Comparison of ENCODE assay signal across 8 cellular contexts in genomic region chr11:61336171-61336935, GRCh38. TPM values are rescaled to one million over a fixed set of nuclear protein-coding genes. Genes with fewer than 3 reads are reported as not detected.
DNase-seq lines count a peak whose midpoint lies in the region; ATAC-seq and TF ChIP-seq lines count a peak whose summit lies in the region.

No MANE protein-coding gene starts in this region.

- BruUV-seq in HCT116 (replicated peaks; lab: Mats Ljungman, UMichigan) = no TSS peak

- TF ChIP-seq RAD21 in HCT116 (IDR thresholded peaks at IDR 0.05; ENCODE audit: low read depth) = peak; percentile 90

- H3K27ac Mint-ChIP-seq in activated naive CD4-positive, alpha-beta T cell treated with anti-CD3 and anti-CD28 coated beads for 36 hours = peak overlapping the region; percentile 90

- ATAC-seq in HCT116 = peak; percentile 72

- no peaks in the 10 kb centered on the region for H3K9me3 Mint-ChIP-seq in activated naive CD4-positive, alpha-beta T cell treated with anti-CD3 and anti-CD28 coated beads for 36 hours

- intact Hi-C loops in HCT116 (cut with micrococcal nuclease) = loop anchor here (1.0 to 5.0 kb wide), 2 partner anchors 49 to 291 kb away; no protein-coding TSS in a partner anchor
- intact Hi-C loops in activated naive CD4-positive, alpha-beta T cell treated with anti-CD3 and anti-CD28 coated beads for 36 hours (cut with micrococcal nuclease) = loop anchor here (1.0 to 10.0 kb wide), 7 partner anchors 49 to 312 kb away; partner anchors contain the start of gene TMEM216

- RAD21 ChIA-PET in HCT116 (lab: Charles Lee; ENCODE audit: low non-redundant PET in 1 of 2, low total read pairs in 2 of 2, uncharacterized antibody in 2 of 2, unreplicated experiment in 2 of 2) = interaction anchor here (0.6 to 1.7 kb wide), 3 partner anchors 14 to 49 kb away, joined by 3 to 15 read pairs (median 14); no protein-coding TSS in a partner anchor

- DNase-seq in DMS79 treated with DMSO at 0.1 percent for 48 hours (lab: John Stamatoyannopoulos, UW) = peak; percentile 60
- DNase-seq in HCT116 (ENCODE audit: low read depth, low spot score) = peak; percentile 59
- peak; percentile 64 for DNase-seq in NCI-H1048 (lab: John Stamatoyannopoulos, UW)
- DNase-seq in SK-N-MC (ENCODE audit: low read depth, low spot score) = no peak
- peak; percentile 86 for DNase-seq in activated naive CD4-positive, alpha-beta T cell treated with anti-CD3 and anti-CD28 coated beads for 36 hours
- peak; percentile 88 for DNase-seq in germinal center (ENCODE audit: low spot score)
- DNase-seq in osteoblast (ENCODE audit: insufficient read length, low spot score, missing footprints) = peak; percentile 98

- no peak overlapping the region for H3K4me3 Mint-ChIP-seq in activated naive CD4-positive, alpha-beta T cell treated with anti-CD3 and anti-CD28 coated beads for 36 hours

- H3K27me3 ChIP-seq in HCT116 (ENCODE audit: insufficient read depth, low read length) (no peaks in the 10 kb centered on the region), osteoblast (ENCODE audit: insufficient read depth, low read length) (no peaks in the 10 kb centered on the region), thymus (ENCODE audit: control insufficient read depth, insufficient read depth) (no peaks in the 10 kb centered on the region)

- H3K9me3 ChIP-seq in HCT116 (ENCODE audit: control insufficient read depth in 1 of 2, insufficient read depth in 1 of 2, low read depth in 1 of 2, low read length in 2 of 2) = no peaks in the 10 kb centered on the region
- H3K9me3 ChIP-seq in SK-N-MC (ENCODE audit: low read depth, low read length) = no peaks in the 10 kb centered on the region
- H3K9me3 ChIP-seq in osteoblast (ENCODE audit: low read depth, low read length) = no peaks in the 10 kb centered on the region
- no peaks in the 10 kb centered on the region for H3K9me3 ChIP-seq in thymus (ENCODE audit: control insufficient read depth)

- H3K9ac ChIP-seq in HCT116 (ENCODE audit: low read length) (peak overlapping the region; percentile 56), SK-N-MC (ENCODE audit: insufficient read length) (peak overlapping the region; percentile 16)

- POLR2A ChIA-PET in HCT116 (lab: Charles Lee) = interaction anchor here (0.6 to 2.0 kb wide), 8 partner anchors 8 to 93 kb away, joined by 3 to 45 read pairs (median 4); partner anchors contain the start of genes CPSF7, CYB561A3, SDHAF2 and TMEM138

- H3K27ac ChIP-seq in HCT116 (ENCODE audit: low read depth, low read length) (peak overlapping the region; percentile 92), SK-N-MC (no peak overlapping the region), osteoblast (ENCODE audit: low read depth, low read length) (peak overlapping the region; percentile 43), thymus (ENCODE audit: low read depth) (peak overlapping the region; percentile 92)

- H3K4me3 ChIP-seq in HCT116 (replicated peaks in 1 of 2; ENCODE audit: low read depth in 1 of 2, low read length in 2 of 2) (no peak overlapping the region), SK-N-MC (no peak overlapping the region), osteoblast (ENCODE audit: insufficient read depth, low read length) (no peak overlapping the region), thymus (ENCODE audit: low read length) (no peak overlapping the region)

- CTCF ChIA-PET in HCT116 (lab: Charles Lee) = interaction anchor here (0.6 to 4.6 kb wide), 23 partner anchors 9 to 561 kb away, joined by 3 to 120 read pairs (median 4); partner anchors contain the start of genes CYB561A3, TMEM138 and TMEM216
- CTCF ChIA-PET in activated naive CD4-positive, alpha-beta T cell treated with anti-CD3 and anti-CD28 coated beads for 36 hours (lab: Charles Lee) = interaction anchor here (0.6 to 9.2 kb wide), 40 partner anchors 9 to 592 kb away, joined by 3 to 243 read pairs (median 4); partner anchors contain the start of genes CPSF7, CYB561A3, LRRC10B and SDHAF2

- peaks cover 3 to 5% of the 10 kb centered on the region in 2 experiments; a peak in 1 of 4 replicates for H3K36me3 ChIP-seq in HCT116 (ENCODE audit: control insufficient read depth in 1 of 2, insufficient read depth in 2 of 2, low read length in 2 of 2)
- H3K36me3 ChIP-seq in SK-N-MC (ENCODE audit: insufficient read depth, low read length) = no peaks in the 10 kb centered on the region; the same call in 1 of the 2 replicates
- peaks cover 4% of the 10 kb centered on the region for H3K36me3 ChIP-seq in osteoblast (ENCODE audit: insufficient read depth, low read length)
- H3K36me3 ChIP-seq in thymus (ENCODE audit: control insufficient read depth, insufficient read depth) = no peaks in the 10 kb centered on the region

- WGBS in thymus = 37% methylated on average over 8 of the region's 8 CpGs

- H3K36me3 Mint-ChIP-seq in activated naive CD4-positive, alpha-beta T cell treated with anti-CD3 and anti-CD28 coated beads for 36 hours (ENCODE audit: low read depth) = peaks cover 29% of the 10 kb centered on the region

- H3K4me2 ChIP-seq in HCT116 (ENCODE audit: low read length) = peak overlapping the region; percentile 59
- H3K4me2 ChIP-seq in osteoblast (ENCODE audit: insufficient read depth, low read length) = no peak overlapping the region

- no peaks in the 10 kb centered on the region for H3K9me2 ChIP-seq in HCT116 (ENCODE audit: insufficient read depth)

- H3K79me2 ChIP-seq in HCT116 (ENCODE audit: insufficient read depth, low read length) = peaks cover 40% of the 10 kb centered on the region
- peaks cover 20% of the 10 kb centered on the region for H3K79me2 ChIP-seq in osteoblast (ENCODE audit: insufficient read depth, low read length)

- TF ChIP-seq CTCF in HCT116 (IDR thresholded peaks at IDR 0.05 in 2 of 3, conservative IDR thresholded peaks at IDR 0.05 in 1 of 3; ENCODE audit: borderline replicate concordance in 1 of 3, insufficient read depth in 1 of 3, low read depth in 2 of 3, low read length in 2 of 3) = peak; percentile 88 to 97 (median 96)
- TF ChIP-seq CTCF in osteoblast (IDR thresholded peaks at IDR 0.05; ENCODE audit: extremely low read depth, low read depth, low read length) = peak; percentile 98

- H2AFZ ChIP-seq in HCT116 (ENCODE audit: low read depth, low read length, poor library complexity, severe bottlenecking) (peak overlapping the region; percentile 67), osteoblast (ENCODE audit: low read length) (peak overlapping the region; percentile 74)

- no peaks in the 10 kb centered on the region for H3K27me3 Mint-ChIP-seq in activated naive CD4-positive, alpha-beta T cell treated with anti-CD3 and anti-CD28 coated beads for 36 hours (ENCODE audit: low read depth)

- no peak for TF ChIP-seq POLR2A in HCT116 (IDR thresholded peaks at IDR 0.05; ENCODE audit: borderline replicate concordance, extremely low read depth, insufficient read depth, insufficient read length)

- H3K4me1 ChIP-seq in HCT116 (ENCODE audit: control insufficient read depth in 1 of 2, insufficient read depth in 2 of 2, low read length in 2 of 2) = peaks cover 26 to 41% of the 10 kb centered on the region in 2 experiments
- peaks cover 30% of the 10 kb centered on the region for H3K4me1 ChIP-seq in osteoblast (ENCODE audit: insufficient read depth, low read length)
- H3K4me1 ChIP-seq in thymus (ENCODE audit: control insufficient read depth, insufficient read depth, low read length) = peaks cover 11% of the 10 kb centered on the region

- peaks cover 47% of the 10 kb centered on the region for H3K4me1 Mint-ChIP-seq in activated naive CD4-positive, alpha-beta T cell treated with anti-CD3 and anti-CD28 coated beads for 36 hours (ENCODE audit: low read depth)

- H4K20me1 ChIP-seq in HCT116 (ENCODE audit: insufficient read depth) = no peaks in the 10 kb centered on the region
- peaks cover 9% of the 10 kb centered on the region for H4K20me1 ChIP-seq in osteoblast (ENCODE audit: insufficient read depth, low read length)

TF ChIP-seq in HCT116, 20 proteins besides CTCF, POLR2A, EP300 and RAD21:
- TF ChIP-seq SRF (IDR thresholded peaks at IDR 0.05; ENCODE audit: low read depth) = no peak
- TF ChIP-seq POLR2AphosphoS5 (IDR thresholded peaks at IDR 0.05; ENCODE audit: low read depth, low read length) = peak; percentile 49; the same call in 1 of the 2 replicates
TF ChIP-seq in HCT116: peak in this region for 1.

RNA-seq across cellular contexts. Expression of gene TKFC, which starts 3.3 kb away (rescaled TPM):
- total RNA-seq in HCT116 (2021; ENCODE audit: unreplicated experiment) (156 TPM), osteoblast (21.8 and 30.0 TPM in 2 replicates)
- 125 and 130 TPM in 2 replicates for polyA plus RNA-seq in HCT116 (2012)
- 100 to 1,000 TPM; 146 to 154 TPM for total RNA-seq in activated naive CD4-positive, alpha-beta T cell treated with anti-CD3 and anti-CD28 coated beads for 36 hours
- 47.4 TPM for polyA plus RNA-seq in thymus

RNA-seq across cellular contexts. Expression of gene DDB1, which starts 3.4 kb away (rescaled TPM):
- total RNA-seq in HCT116 (2021; ENCODE audit: unreplicated experiment) = 269 TPM
- polyA plus RNA-seq in HCT116 (2012) = 197 and 216 TPM in 2 replicates
- 100 to 1,000 TPM; 227 to 236 TPM for total RNA-seq in activated naive CD4-positive, alpha-beta T cell treated with anti-CD3 and anti-CD28 coated beads for 36 hours
- total RNA-seq in osteoblast = 330 and 331 TPM in 2 replicates
- polyA plus RNA-seq in thymus = 129 TPM

RNA-seq across cellular contexts. Expression of gene CYB561A3, which starts 25.3 kb away (rescaled TPM):
- total RNA-seq in HCT116 (2021; ENCODE audit: unreplicated experiment) (34.1 TPM), osteoblast (149 and 151 TPM in 2 replicates)
- 20.8 and 21.6 TPM in 2 replicates for polyA plus RNA-seq in HCT116 (2012)
- total RNA-seq in activated naive CD4-positive, alpha-beta T cell treated with anti-CD3 and anti-CD28 coated beads for 36 hours = 10 to 100 TPM; 31.7 to 31.8 TPM
- polyA plus RNA-seq in thymus = 20.5 TPM

RNA-seq across cellular contexts. Expression of gene TMEM138, which starts 25.8 kb away (rescaled TPM):
- 45.0 TPM for total RNA-seq in HCT116 (2021; ENCODE audit: unreplicated experiment)
- polyA plus RNA-seq in HCT116 (2012) = 25.5 and 37.8 TPM in 2 replicates
- total RNA-seq in activated naive CD4-positive, alpha-beta T cell treated with anti-CD3 and anti-CD28 coated beads for 36 hours = 10 to 100 TPM; 35.6 to 41.4 TPM
- total RNA-seq in osteoblast = 41.3 and 48.3 TPM in 2 replicates
- polyA plus RNA-seq in thymus = 53.3 TPM

RNA-seq across cellular contexts. Expression of gene VWCE, which starts 41.2 kb away (rescaled TPM):
- total RNA-seq in HCT116 (2021; ENCODE audit: unreplicated experiment) (2.5 TPM), osteoblast (4.7 and 6.2 TPM in 2 replicates)
- 0.62 and 0.98 TPM in 2 replicates for polyA plus RNA-seq in HCT116 (2012)
- 1 to 10 TPM; 6.6 TPM for total RNA-seq in activated naive CD4-positive, alpha-beta T cell treated with anti-CD3 and anti-CD28 coated beads for 36 hours
- polyA plus RNA-seq in thymus = 11.5 TPM
